In the genomic region with DNA sequence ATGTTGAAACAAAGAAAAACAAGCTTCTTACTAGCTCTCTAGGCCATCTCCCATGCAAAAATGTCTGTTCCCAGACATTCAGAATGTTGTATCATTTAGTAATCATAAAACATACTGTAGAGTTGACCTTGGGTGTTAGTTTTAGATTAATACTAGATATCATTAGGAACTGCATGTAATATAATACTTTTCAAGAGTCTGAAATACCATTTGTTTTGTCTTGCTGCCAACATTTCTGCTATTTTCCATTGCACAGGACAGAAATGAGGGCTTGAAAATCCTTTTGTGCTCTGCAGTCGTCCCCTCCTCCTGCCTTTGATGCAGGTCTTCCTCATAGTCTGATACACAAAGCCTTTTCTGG, we compare ENCODE assay signal across 1 cellular context.
TF ChIP-seq lines count a peak whose summit lies in the region.

No MANE protein-coding gene starts in this region.

TF ChIP-seq in GM23338, 12 proteins besides CTCF, POLR2A, EP300 and RAD21 (continued from another document):
- no peak for TF ChIP-seq EZH2 (IDR thresholded peaks at IDR 0.05; ENCODE audit: low read depth, unreplicated experiment)
- no peak for TF ChIP-seq STAT1 (IDR thresholded peaks at IDR 0.05; ENCODE audit: unreplicated experiment)
- TF ChIP-seq NANOG (IDR thresholded peaks at IDR 0.05; ENCODE audit: borderline replicate concordance), result no peak
- TF ChIP-seq JUNB (IDR thresholded peaks at IDR 0.05; ENCODE audit: unreplicated experiment), result no peak
- TF ChIP-seq POLR2AphosphoS5 (IDR thresholded peaks at IDR 0.05; ENCODE audit: low read depth), result no peak
- TF ChIP-seq ZNF114 (CRISPR knock-in tag; IDR thresholded peaks at IDR 0.05), result no peak
- TF ChIP-seq, protein P1, sequence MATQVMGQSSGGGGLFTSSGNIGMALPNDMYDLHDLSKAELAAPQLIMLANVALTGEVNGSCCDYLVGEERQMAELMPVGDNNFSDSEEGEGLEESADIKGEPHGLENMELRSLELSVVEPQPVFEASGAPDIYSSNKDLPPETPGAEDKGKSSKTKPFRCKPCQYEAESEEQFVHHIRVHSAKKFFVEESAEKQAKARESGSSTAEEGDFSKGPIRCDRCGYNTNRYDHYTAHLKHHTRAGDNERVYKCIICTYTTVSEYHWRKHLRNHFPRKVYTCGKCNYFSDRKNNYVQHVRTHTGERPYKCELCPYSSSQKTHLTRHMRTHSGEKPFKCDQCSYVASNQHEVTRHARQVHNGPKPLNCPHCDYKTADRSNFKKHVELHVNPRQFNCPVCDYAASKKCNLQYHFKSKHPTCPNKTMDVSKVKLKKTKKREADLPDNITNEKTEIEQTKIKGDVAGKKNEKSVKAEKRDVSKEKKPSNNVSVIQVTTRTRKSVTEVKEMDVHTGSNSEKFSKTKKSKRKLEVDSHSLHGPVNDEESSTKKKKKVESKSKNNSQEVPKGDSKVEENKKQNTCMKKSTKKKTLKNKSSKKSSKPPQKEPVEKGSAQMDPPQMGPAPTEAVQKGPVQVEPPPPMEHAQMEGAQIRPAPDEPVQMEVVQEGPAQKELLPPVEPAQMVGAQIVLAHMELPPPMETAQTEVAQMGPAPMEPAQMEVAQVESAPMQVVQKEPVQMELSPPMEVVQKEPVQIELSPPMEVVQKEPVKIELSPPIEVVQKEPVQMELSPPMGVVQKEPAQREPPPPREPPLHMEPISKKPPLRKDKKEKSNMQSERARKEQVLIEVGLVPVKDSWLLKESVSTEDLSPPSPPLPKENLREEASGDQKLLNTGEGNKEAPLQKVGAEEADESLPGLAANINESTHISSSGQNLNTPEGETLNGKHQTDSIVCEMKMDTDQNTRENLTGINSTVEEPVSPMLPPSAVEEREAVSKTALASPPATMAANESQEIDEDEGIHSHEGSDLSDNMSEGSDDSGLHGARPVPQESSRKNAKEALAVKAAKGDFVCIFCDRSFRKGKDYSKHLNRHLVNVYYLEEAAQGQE (IDR thresholded peaks at IDR 0.05; ENCODE audit: unreplicated experiment), result no peak
TF ChIP-seq in GM23338: peak in this region for 0.
